26 cellular contexts compared by ENCODE assay signal in the genomic region with DNA sequence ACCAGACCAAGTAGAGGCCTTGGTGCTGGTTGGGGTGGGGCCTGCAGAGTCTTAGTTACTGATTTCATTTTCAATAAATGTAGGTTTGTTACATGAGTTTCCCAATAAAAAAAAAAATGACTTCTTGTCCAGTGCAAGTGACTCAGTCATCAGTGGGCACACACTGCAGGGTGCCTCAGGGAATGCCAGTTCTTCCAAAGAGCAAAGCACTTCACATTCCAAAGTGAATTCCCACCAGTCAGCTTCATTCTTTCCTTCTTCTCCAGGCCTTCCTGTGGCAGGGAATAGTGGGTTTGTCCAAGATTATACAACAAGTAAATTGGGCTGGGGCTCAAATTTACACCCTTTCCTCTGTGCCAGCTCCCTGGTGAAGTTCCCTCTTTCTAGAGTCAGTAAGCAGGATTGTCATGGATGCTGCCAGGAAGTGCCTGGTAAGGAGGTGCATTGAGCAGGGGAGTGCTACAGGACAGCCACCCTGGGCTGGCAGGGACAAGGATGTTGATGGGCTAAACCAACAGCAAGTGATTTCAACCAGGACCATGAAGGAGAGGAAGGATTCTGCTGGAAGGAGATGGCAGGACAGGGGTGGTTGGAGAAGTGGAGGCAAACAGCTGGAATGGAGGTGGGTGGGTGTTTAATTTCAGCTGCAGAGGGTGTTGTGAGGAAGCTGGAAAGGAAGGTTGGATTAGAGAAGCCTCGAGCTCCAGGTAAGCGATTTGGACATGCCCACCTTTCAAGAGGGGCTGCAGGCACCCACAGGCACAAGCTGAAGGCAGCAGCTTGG. TPM values are rescaled to one million over a fixed set of nuclear protein-coding genes. Genes with fewer than 3 reads are reported as not detected.
DNase-seq lines count a peak whose midpoint lies in the region; ATAC-seq and TF ChIP-seq lines count a peak whose summit lies in the region.
"Had no signal": no experiment of that assay in that cellular context is flagged by ENCODE, and none has a peak within 500 bp of the region (broad histone marks: within the 10 kb centered on the region; RNA-seq: fewer than 3 reads in every experiment).

No MANE protein-coding gene starts in this region.

- peaks cover 36% of the 10 kb centered on the region for H3K36me3 ChIP-seq in osteoblast (ENCODE audit: insufficient read depth, low read length)

- no peak overlapping the region for H3K4me3 ChIP-seq in osteoblast (ENCODE audit: insufficient read depth, low read length)
- H3K4me3 ChIP-seq: dorsolateral prefrontal cortex, gastroesophageal sphincter, hepatocyte, SK-N-MC, stomach, tibial artery had no signal

- H3K4me1 ChIP-seq in osteoblast (ENCODE audit: insufficient read depth, low read length), result peaks cover 29% of the 10 kb centered on the region

- peaks cover 37% of the 10 kb centered on the region for H3K4me1 Mint-ChIP-seq in activated naive CD8-positive, alpha-beta T cell treated with anti-CD3 and anti-CD28 coated beads for 36 hours
- H3K4me1 Mint-ChIP-seq in activated naive CD8-positive, alpha-beta T cell treated with anti-CD3 and anti-CD28 coated beads, Interleukin-2, amount 50 U/mL, for 24 hours, result peaks cover 47% of the 10 kb centered on the region

- no peak overlapping the region for H3K27ac ChIP-seq in osteoblast (ENCODE audit: low read depth, low read length)
- H3K27ac ChIP-seq: dorsolateral prefrontal cortex, gastroesophageal sphincter, hepatocyte, KMS-11, SK-N-MC, stomach, tibial artery had no signal

- H4K20me1 ChIP-seq in osteoblast (ENCODE audit: insufficient read depth, low read length), result peaks cover 25% of the 10 kb centered on the region

- TF ChIP-seq CTCF in osteoblast (IDR thresholded peaks at IDR 0.05; ENCODE audit: extremely low read depth, low read depth, low read length), result no peak

- no peak overlapping the region for H2AFZ ChIP-seq in osteoblast (ENCODE audit: low read length)
- H2AFZ ChIP-seq: hepatocyte had no signal

- DNase-seq in activated naive CD8-positive, alpha-beta T cell treated with anti-CD3 and anti-CD28 coated beads for 36 hours, result no peak
- DNase-seq in activated naive CD8-positive, alpha-beta T cell treated with anti-CD3 and anti-CD28 coated beads, Interleukin-2, amount 50 U/mL, for 24 hours, result no peak
- DNase-seq in islet precursor cell (peak; percentile 29), osteoblast (ENCODE audit: insufficient read length, low spot score, missing footprints) (no peak)
- DNase-seq: activated CD4-positive, alpha-beta T cell treated with anti-CD3 and anti-CD28 coated beads for 1 hour; Caco-2; central memory CD4-positive, alpha-beta T cell; DMS79; HCEC 1CT; left colon; NCI-H1436; NCI-H2081 treated with DMSO at 0.1 percent for 48 hours; NCI-H226; NCI-H748 treated with DMSO at 0.1 percent for 48 hours; stomach had no signal

- no peak overlapping the region for H3K4me2 ChIP-seq in osteoblast (ENCODE audit: insufficient read depth, low read length)
- H3K4me2 ChIP-seq: hepatocyte, KMS-11 had no signal

- no peak overlapping the region for H3K4me3 Mint-ChIP-seq in activated naive CD8-positive, alpha-beta T cell treated with anti-CD3 and anti-CD28 coated beads for 36 hours
- H3K4me3 Mint-ChIP-seq in activated naive CD8-positive, alpha-beta T cell treated with anti-CD3 and anti-CD28 coated beads, Interleukin-2, amount 50 U/mL, for 24 hours, result no peak overlapping the region
- H3K4me3 Mint-ChIP-seq: activated naive CD8-positive, alpha-beta T cell; T-helper 1 cell treated with Interleukin-12 subunit alpha and Interleukin-12 subunit beta and Interleukin-4 antibody, amounts not matched to agents 30 μg/mL and 1 μg/mL, for 36 hours had no signal

- no peaks in the 10 kb centered on the region for H3K9me3 ChIP-seq in osteoblast (ENCODE audit: low read depth, low read length)
- H3K9me3 ChIP-seq: Caco-2, gastroesophageal sphincter, stomach, tibial artery had no signal

- no peak for ATAC-seq in activated naive CD8-positive, alpha-beta T cell treated with anti-CD3 and anti-CD28 coated beads, Interleukin-2, amount 50 U/mL, for 24 hours
- ATAC-seq in HG02759 (IDR thresholded peaks at IDR 0.05; ENCODE audit: unreplicated experiment) (no peak), HG02973 (IDR thresholded peaks at IDR 0.05; ENCODE audit: unreplicated experiment) (no peak)
- ATAC-seq: gastroesophageal sphincter, left colon had no signal

- peak overlapping the region; percentile 7 for H3K27ac Mint-ChIP-seq in activated naive CD8-positive, alpha-beta T cell treated with anti-CD3 and anti-CD28 coated beads for 36 hours
- no peak overlapping the region for H3K27ac Mint-ChIP-seq in activated naive CD8-positive, alpha-beta T cell treated with anti-CD3 and anti-CD28 coated beads, Interleukin-2, amount 50 U/mL, for 24 hours
- H3K27ac Mint-ChIP-seq: activated naive CD8-positive, alpha-beta T cell; T-helper 1 cell treated with Interleukin-12 subunit alpha and Interleukin-12 subunit beta and Interleukin-4 antibody, amounts not matched to agents 30 μg/mL and 1 μg/mL, for 36 hours had no signal

- H3K9me3 Mint-ChIP-seq in activated naive CD8-positive, alpha-beta T cell treated with anti-CD3 and anti-CD28 coated beads for 36 hours, result no peaks in the 10 kb centered on the region
- no peaks in the 10 kb centered on the region for H3K9me3 Mint-ChIP-seq in activated naive CD8-positive, alpha-beta T cell treated with anti-CD3 and anti-CD28 coated beads, Interleukin-2, amount 50 U/mL, for 24 hours
- H3K9me3 Mint-ChIP-seq: T-helper 1 cell treated with Interleukin-12 subunit alpha and Interleukin-12 subunit beta and Interleukin-4 antibody, amounts not matched to agents 30 μg/mL and 1 μg/mL, for 36 hours had no signal

- peaks cover 1% of the 10 kb centered on the region for H3K27me3 Mint-ChIP-seq in activated naive CD8-positive, alpha-beta T cell treated with anti-CD3 and anti-CD28 coated beads for 36 hours
- H3K27me3 Mint-ChIP-seq in activated naive CD8-positive, alpha-beta T cell treated with anti-CD3 and anti-CD28 coated beads, Interleukin-2, amount 50 U/mL, for 24 hours, result peaks cover 3% of the 10 kb centered on the region
- H3K27me3 Mint-ChIP-seq: activated naive CD8-positive, alpha-beta T cell had no signal

- H3K36me3 Mint-ChIP-seq in activated naive CD8-positive, alpha-beta T cell treated with anti-CD3 and anti-CD28 coated beads for 36 hours, result peaks cover 37% of the 10 kb centered on the region
- peaks cover 40% of the 10 kb centered on the region for H3K36me3 Mint-ChIP-seq in activated naive CD8-positive, alpha-beta T cell treated with anti-CD3 and anti-CD28 coated beads, Interleukin-2, amount 50 U/mL, for 24 hours (ENCODE audit: low read depth)

- peaks cover 36% of the 10 kb centered on the region for H3K79me2 ChIP-seq in osteoblast (ENCODE audit: insufficient read depth, low read length)

- no peaks in the 10 kb centered on the region for H3K27me3 ChIP-seq in osteoblast (ENCODE audit: insufficient read depth, low read length)
- H3K27me3 ChIP-seq: dorsolateral prefrontal cortex, gastroesophageal sphincter, hepatocyte, stomach, tibial artery had no signal

TF ChIP-seq in PFSK-1, 5 proteins besides CTCF, POLR2A, EP300 and RAD21:
- 0 out of 2 replicates have a peak, but pooled peaks have one; percentile 14 for TF ChIP-seq POLR2AphosphoS5 (IDR thresholded peaks at IDR 0.05; ENCODE audit: low read depth, low read length)
- TF ChIP-seq TAF1 (IDR thresholded peaks at IDR 0.05; ENCODE audit: borderline replicate concordance, insufficient read depth, low read length), result no peak

RNA-seq across cellular contexts. Expression of gene B4GALT7, which starts 3.7 kb away (rescaled TPM):
- 10 to 100 TPM; 20.0 to 21.0 TPM for total RNA-seq in activated naive CD8-positive, alpha-beta T cell treated with anti-CD3 and anti-CD28 coated beads for 36 hours
- polyA plus RNA-seq in PFSK-1 (2012; ENCODE audit: insufficient read length, low read depth), result 38.0 TPM
- total RNA-seq in osteoblast, result 25.6 and 26.8 TPM in 2 replicates

RNA-seq across cellular contexts. Expression of gene TMED9, which starts 4.2 kb away (rescaled TPM):
- 100 to 1,000 TPM; 102 to 103 TPM for total RNA-seq in activated naive CD8-positive, alpha-beta T cell treated with anti-CD3 and anti-CD28 coated beads for 36 hours
- polyA plus RNA-seq in PFSK-1 (2012; ENCODE audit: insufficient read length, low read depth), result 162 TPM
- 93.4 and 96.6 TPM in 2 replicates for total RNA-seq in osteoblast

RNA-seq across cellular contexts. Expression of gene FAM193B, which starts 41.8 kb away (rescaled TPM):
- total RNA-seq in activated naive CD8-positive, alpha-beta T cell treated with anti-CD3 and anti-CD28 coated beads for 36 hours, result 10 to 100 TPM; 47.2 to 52.9 TPM
- 69.2 TPM for polyA plus RNA-seq in PFSK-1 (2012; ENCODE audit: insufficient read length, low read depth)
- total RNA-seq in osteoblast, result 29.2 and 32.6 TPM in 2 replicates
